1 cellular context compared by ENCODE assay signal in genomic region chr2:12006841-12007240, GRCh38.
TF ChIP-seq lines count a peak whose summit lies in the region.

No MANE protein-coding gene starts in this region.

TF ChIP-seq in HepG2, 621 proteins besides CTCF, POLR2A, EP300 and RAD21 (continued from another document):
- TF ChIP-seq EZH2 (conservative IDR thresholded peaks at IDR 0.05; ENCODE audit: low read depth, low read length) (no peak), ZBTB7B (CRISPR knock-in tag; IDR thresholded peaks at IDR 0.05) (no peak), ZEB1 (IDR thresholded peaks at IDR 0.05; ENCODE audit: insufficient replicate concordance, low read depth) (no peak)
